12 cellular contexts compared by ENCODE assay signal in genomic region chr1:199931666-199932377, GRCh38.
DNase-seq lines count a peak whose midpoint lies in the region; ATAC-seq and TF ChIP-seq lines count a peak whose summit lies in the region.
"Had no signal": no experiment of that assay in that cellular context is flagged by ENCODE, and none has a peak within 500 bp of the region (broad histone marks: within the 10 kb centered on the region; RNA-seq: fewer than 3 reads in every experiment).

No MANE protein-coding gene starts in this region.

- H3K4me2 ChIP-seq in fibroblast of lung (ENCODE audit: extremely low read depth, insufficient read depth, low read length) = no peak overlapping the region

- no peaks in the 10 kb centered on the region for H3K36me3 Mint-ChIP-seq in activated T-helper 1 cell treated with anti-CD3 and anti-CD28 coated beads, Interleukin-12 subunit alpha, Interleukin-12 subunit beta, Interleukin-2, Interleukin-4 antibody, amounts not matched to agents 30 ng/mL and 10 ng/mL and 1 ng/mL, durations not matched to agents 14 hours and 24 hours and 36 hours (ENCODE audit: low read depth)

- intact Hi-C loops in ascending aorta (cut with DNase I) (no loop called here), dorsolateral prefrontal cortex (cut with DNase I) (no loop called here)
- intact Hi-C loops in activated T-helper 1 cell treated with anti-CD3 and anti-CD28 coated beads, Interleukin-12 subunit alpha, Interleukin-12 subunit beta, Interleukin-2, Interleukin-4 antibody, amounts not matched to agents 30 ng/mL and 10 ng/mL and 1 ng/mL, durations not matched to agents 14 hours and 24 hours and 36 hours (cut with micrococcal nuclease) = no loop called here

- H3K27ac Mint-ChIP-seq in activated T-helper 1 cell treated with anti-CD3 and anti-CD28 coated beads, Interleukin-12 subunit alpha, Interleukin-12 subunit beta, Interleukin-2, Interleukin-4 antibody, amounts not matched to agents 30 ng/mL and 10 ng/mL and 1 ng/mL, durations not matched to agents 14 hours and 24 hours and 36 hours = no peak overlapping the region

- POLR2A ChIA-PET in AG04450 (lab: Yijun Ruan, JAX) = no interaction called here

- no peaks in the 10 kb centered on the region for H3K9me3 Mint-ChIP-seq in activated T-helper 1 cell treated with anti-CD3 and anti-CD28 coated beads, Interleukin-12 subunit alpha, Interleukin-12 subunit beta, Interleukin-2, Interleukin-4 antibody, amounts not matched to agents 30 ng/mL and 10 ng/mL and 1 ng/mL, durations not matched to agents 14 hours and 24 hours and 36 hours

- peak overlapping the region; percentile 20; the same call in 1 of the 2 replicates for H3K4me3 ChIP-seq in AG04450 (ENCODE audit: low read depth, low read length)
- peak overlapping the region in 2 of 4 experiments; percentile 23 to 27 for H3K4me3 ChIP-seq in fibroblast of lung (replicated peaks in 1 of 4; ENCODE audit: control extremely low read depth in 1 of 4, insufficient read depth in 1 of 4, low read depth in 3 of 4, low read length in 4 of 4)
- H3K4me3 ChIP-seq in ascending aorta = no peak overlapping the region
- H3K4me3 ChIP-seq in dorsolateral prefrontal cortex = peak overlapping the region in 1 of 59 donors; percentile 12
- H3K4me3 ChIP-seq: prostate gland had no signal

- H3K27me3 ChIP-seq in AG04450 (ENCODE audit: control insufficient read depth, insufficient read depth, low read length) (peaks cover 3% of the 10 kb centered on the region), fibroblast of lung (ENCODE audit: control insufficient read depth, insufficient read depth, low read length) (no peaks in the 10 kb centered on the region), ascending aorta (no peaks in the 10 kb centered on the region), dorsolateral prefrontal cortex (no peaks in the 10 kb centered on the region)
- H3K27me3 ChIP-seq: foreskin keratinocyte had no signal

- peak overlapping the region; percentile 23 for H2AFZ ChIP-seq in fibroblast of lung (ENCODE audit: low read length)

- H3K9me3 ChIP-seq in AG04450 (ENCODE audit: control insufficient read depth, insufficient read depth, low read length) (no peaks in the 10 kb centered on the region), fibroblast of lung (ENCODE audit: control insufficient read depth, insufficient read depth, low read depth, low read length) (no peaks in the 10 kb centered on the region), ascending aorta (no peaks in the 10 kb centered on the region)
- H3K9me3 ChIP-seq: prostate gland had no signal

- H3K9ac ChIP-seq in fibroblast of lung (ENCODE audit: insufficient read depth, low read length) = no peak overlapping the region

- peaks cover 44% of the 10 kb centered on the region for H3K27me3 Mint-ChIP-seq in activated T-helper 1 cell treated with anti-CD3 and anti-CD28 coated beads, Interleukin-12 subunit alpha, Interleukin-12 subunit beta, Interleukin-2, Interleukin-4 antibody, amounts not matched to agents 30 ng/mL and 10 ng/mL and 1 ng/mL, durations not matched to agents 14 hours and 24 hours and 36 hours (ENCODE audit: insufficient read depth)

- H4K20me1 ChIP-seq in fibroblast of lung (ENCODE audit: control insufficient read depth, extremely low read depth, insufficient read depth, low read length) = no peaks in the 10 kb centered on the region

- DNase-seq in AG04450 (ENCODE audit: low read depth, low spot score) = no peak
- peak; percentile 55 for DNase-seq in RPMI8226
- DNase-seq in fibroblast of lung (ENCODE audit: low read depth in 2 of 2) = peak in 1 of 2 donors; percentile 40
- DNase-seq in ascending aorta (ENCODE audit: low spot score in 2 of 2) = no peak
- DNase-seq in activated T-helper 1 cell treated with anti-CD3 and anti-CD28 coated beads, Interleukin-12 subunit alpha, Interleukin-12 subunit beta, Interleukin-2, Interleukin-4 antibody, amounts not matched to agents 30 ng/mL and 10 ng/mL and 1 ng/mL, durations not matched to agents 14 hours and 24 hours and 36 hours (ENCODE audit: low spot score) = no peak
- DNase-seq in dorsolateral prefrontal cortex = no peak
- DNase-seq: foreskin keratinocyte; NCI-H1417; stimulated activated naive CD4-positive, alpha-beta T cell treated with Interleukin-2 at 50 U/mL for 16 hours had no signal

- H3K27ac ChIP-seq in AG04450 (ENCODE audit: low read depth, low read length) = no peak overlapping the region
- H3K27ac ChIP-seq in fibroblast of lung (ENCODE audit: insufficient read depth, low read length) = no peak overlapping the region
- H3K27ac ChIP-seq in ascending aorta = no peak overlapping the region
- no peak overlapping the region for H3K27ac ChIP-seq in dorsolateral prefrontal cortex
- H3K27ac ChIP-seq: foreskin keratinocyte, prostate gland had no signal

- CTCF ChIA-PET in AG04450 (lab: Charles Lee) = no interaction called here

- H3K4me1 Mint-ChIP-seq in activated T-helper 1 cell treated with anti-CD3 and anti-CD28 coated beads, Interleukin-12 subunit alpha, Interleukin-12 subunit beta, Interleukin-2, Interleukin-4 antibody, amounts not matched to agents 30 ng/mL and 10 ng/mL and 1 ng/mL, durations not matched to agents 14 hours and 24 hours and 36 hours (ENCODE audit: low read depth) = peaks cover 9% of the 10 kb centered on the region

- no peaks in the 10 kb centered on the region for H3K36me3 ChIP-seq in fibroblast of lung (ENCODE audit: control insufficient read depth, insufficient read depth, low read length)
- no peaks in the 10 kb centered on the region for H3K36me3 ChIP-seq in ascending aorta
- H3K36me3 ChIP-seq: prostate gland had no signal

- H3K4me1 ChIP-seq in fibroblast of lung (ENCODE audit: control insufficient read depth, extremely low read depth, insufficient read depth, low read length) (no peaks in the 10 kb centered on the region), ascending aorta (no peaks in the 10 kb centered on the region)
- H3K4me1 ChIP-seq: foreskin keratinocyte, prostate gland had no signal

- TF ChIP-seq CTCF in AG04450 (IDR thresholded peaks at IDR 0.05; ENCODE audit: low read depth, low read length) (no peak), fibroblast of lung (conservative IDR thresholded peaks at IDR 0.05 in 1 of 2, IDR thresholded peaks at IDR 0.05 in 1 of 2; ENCODE audit: low read depth in 1 of 2, low read length in 2 of 2) (no peak), ascending aorta (IDR thresholded peaks at IDR 0.05) (no peak), dorsolateral prefrontal cortex (IDR thresholded peaks at IDR 0.05 in 54 of 56, conservative IDR thresholded peaks at IDR 0.05 in 2 of 56; ENCODE audit: low read depth in 1 of 56, partially characterized antibody in 56 of 56) (no peak)

- H3K79me2 ChIP-seq in fibroblast of lung (ENCODE audit: control insufficient read depth, insufficient read depth, low read length) = no peaks in the 10 kb centered on the region

- H3K4me3 Mint-ChIP-seq in activated T-helper 1 cell treated with anti-CD3 and anti-CD28 coated beads, Interleukin-12 subunit alpha, Interleukin-12 subunit beta, Interleukin-2, Interleukin-4 antibody, amounts not matched to agents 30 ng/mL and 10 ng/mL and 1 ng/mL, durations not matched to agents 14 hours and 24 hours and 36 hours = no peak overlapping the region

- ATAC-seq in GM19463 (IDR thresholded peaks at IDR 0.05; ENCODE audit: unreplicated experiment) (peak; percentile 41), HG03378 (IDR thresholded peaks at IDR 0.05; ENCODE audit: unreplicated experiment) (no peak)
- ATAC-seq: foreskin keratinocyte had no signal
